Comparison of ENCODE assay signal across 11 cellular contexts in the genomic region with DNA sequence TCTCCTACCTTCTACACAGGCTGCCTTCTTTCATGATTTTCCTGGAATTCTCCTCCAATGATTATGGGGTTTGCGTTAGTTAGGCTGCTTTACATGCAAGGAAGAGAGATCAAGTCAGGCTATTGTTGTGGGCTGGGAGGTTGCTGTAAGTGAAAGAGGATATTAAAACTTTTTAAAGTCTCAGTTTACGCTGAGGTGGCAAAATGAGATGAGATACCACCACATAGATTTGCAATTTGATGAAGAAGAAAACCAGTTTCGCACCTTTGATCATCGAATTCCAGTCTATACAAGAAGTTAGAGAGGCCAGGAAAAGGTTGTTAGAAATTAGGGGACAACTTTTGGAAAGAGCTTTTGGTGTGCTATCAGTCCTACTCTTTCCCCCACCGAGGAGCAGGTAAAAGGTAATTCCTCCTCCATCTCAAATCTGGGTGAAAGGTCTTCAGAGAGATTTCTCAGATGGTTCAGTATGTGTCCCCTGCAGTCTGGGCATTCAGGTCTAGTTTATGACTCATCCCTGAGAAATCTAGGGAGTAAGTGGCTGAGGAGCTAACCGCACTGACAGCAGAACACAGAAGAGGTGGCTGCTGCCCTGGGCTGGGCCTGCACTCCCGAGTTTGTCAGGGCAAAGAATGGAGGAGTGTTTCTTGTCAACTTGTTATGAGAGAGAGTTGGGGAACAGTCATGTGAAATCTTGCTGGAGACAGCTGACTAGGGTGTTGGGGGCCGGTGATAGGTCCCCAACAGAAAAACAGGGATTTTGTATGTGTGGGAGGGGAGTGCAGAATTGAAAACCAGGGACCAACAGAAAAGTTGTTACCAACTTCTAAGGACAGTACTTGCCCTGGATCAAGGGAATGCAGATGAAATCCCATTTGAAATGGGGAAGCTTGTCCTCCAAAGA. TPM values are rescaled to one million over a fixed set of nuclear protein-coding genes. Genes with fewer than 3 reads are reported as not detected.
A peak's percentile ranks its signal among the peaks of the same experiment; 100 is the strongest.
DNase-seq lines count a peak whose midpoint lies in the region; ATAC-seq, FAIRE-seq and TF ChIP-seq lines count a peak whose summit lies in the region.
"Had no signal": no experiment of that assay in that cellular context is flagged by ENCODE, and none has a peak within 500 bp of the region (broad histone marks: within the 10 kb centered on the region; RNA-seq: fewer than 3 reads in every experiment).

No MANE protein-coding gene starts in this region.

- POLR2A ChIA-PET in activated CD4-positive, alpha-beta memory T cell treated with anti-CD3 and anti-CD28 coated beads for 36 hours (lab: Charles Lee) = no interaction called here

- no peaks in the 10 kb centered on the region for H3K36me3 ChIP-seq in bronchial epithelial cell (ENCODE audit: control insufficient read depth, insufficient read depth, low read length)
- H3K36me3 ChIP-seq in left lung = no peaks in the 10 kb centered on the region

- intact Hi-C loops in left lung (cut with DNase I) = no loop called here
- intact Hi-C loops in activated CD4-positive, alpha-beta memory T cell treated with anti-CD3 and anti-CD28 coated beads for 36 hours (cut with micrococcal nuclease) = no loop called here

- peak; percentile 84 for ATAC-seq in left lung
- ATAC-seq in activated naive CD8-positive, alpha-beta T cell treated with anti-CD3 and anti-CD28 coated beads, Interleukin-2, amount 50 U/mL, for 24 hours = no peak

- no peaks in the 10 kb centered on the region for H3K27me3 Mint-ChIP-seq in activated naive CD8-positive, alpha-beta T cell treated with anti-CD3 and anti-CD28 coated beads, Interleukin-2, amount 50 U/mL, for 24 hours
- H3K27me3 Mint-ChIP-seq in activated CD4-positive, alpha-beta memory T cell treated with anti-CD3 and anti-CD28 coated beads for 36 hours = no peaks in the 10 kb centered on the region
- H3K27me3 Mint-ChIP-seq: IgD-negative memory B cell had no signal

- no peaks in the 10 kb centered on the region for H3K9me3 ChIP-seq in left lung
- H3K9me3 ChIP-seq: testis had no signal

- no peaks in the 10 kb centered on the region for H3K9me3 Mint-ChIP-seq in activated naive CD8-positive, alpha-beta T cell treated with anti-CD3 and anti-CD28 coated beads, Interleukin-2, amount 50 U/mL, for 24 hours
- no peaks in the 10 kb centered on the region for H3K9me3 Mint-ChIP-seq in activated CD4-positive, alpha-beta memory T cell treated with anti-CD3 and anti-CD28 coated beads for 36 hours

- no peak overlapping the region for H3K4me3 Mint-ChIP-seq in activated naive CD8-positive, alpha-beta T cell treated with anti-CD3 and anti-CD28 coated beads, Interleukin-2, amount 50 U/mL, for 24 hours
- H3K4me3 Mint-ChIP-seq in activated CD4-positive, alpha-beta memory T cell treated with anti-CD3 and anti-CD28 coated beads for 36 hours = no peak overlapping the region

- H3K4me3 ChIP-seq in bronchial epithelial cell (ENCODE audit: low read depth, low read length) (no peak overlapping the region), left lung (no peak overlapping the region)
- H3K4me3 ChIP-seq: testis had no signal

- no peak overlapping the region for H3K27ac ChIP-seq in left lung

- no peaks in the 10 kb centered on the region for H3K4me1 Mint-ChIP-seq in activated naive CD8-positive, alpha-beta T cell treated with anti-CD3 and anti-CD28 coated beads, Interleukin-2, amount 50 U/mL, for 24 hours
- H3K4me1 Mint-ChIP-seq in activated CD4-positive, alpha-beta memory T cell treated with anti-CD3 and anti-CD28 coated beads for 36 hours (ENCODE audit: low read depth) = no peaks in the 10 kb centered on the region
- H3K4me1 Mint-ChIP-seq: IgD-negative memory B cell had no signal

- no peak for FAIRE-seq in bronchial epithelial cell (lab: Jason Lieb, UNC)
- FAIRE-seq: endometrium had no signal

- peak; percentile 4 for DNase-seq in COLO829 (ENCODE audit: low spot score)
- DNase-seq in LHCN-M2 (ENCODE audit: low read depth) = peak; percentile 77
- DNase-seq in bronchial epithelial cell (ENCODE audit: low read depth) = peak; percentile 86
- DNase-seq in left lung = no peak
- DNase-seq in activated naive CD8-positive, alpha-beta T cell treated with anti-CD3 and anti-CD28 coated beads, Interleukin-2, amount 50 U/mL, for 24 hours = no peak
- no peak for DNase-seq in activated CD4-positive, alpha-beta memory T cell treated with anti-CD3 and anti-CD28 coated beads for 36 hours
- no peak for DNase-seq in DMS79 treated with DMSO at 0.1 percent for 48 hours (lab: John Stamatoyannopoulos, UW)
- DNase-seq in NCI-H345 (lab: John Stamatoyannopoulos, UW) = no peak
- DNase-seq: testis had no signal

- no peak overlapping the region for H3K27ac Mint-ChIP-seq in activated naive CD8-positive, alpha-beta T cell treated with anti-CD3 and anti-CD28 coated beads, Interleukin-2, amount 50 U/mL, for 24 hours
- H3K27ac Mint-ChIP-seq in activated CD4-positive, alpha-beta memory T cell treated with anti-CD3 and anti-CD28 coated beads for 36 hours = no peak overlapping the region

- no peaks in the 10 kb centered on the region for H3K4me1 ChIP-seq in left lung

- no peaks in the 10 kb centered on the region for H3K36me3 Mint-ChIP-seq in activated naive CD8-positive, alpha-beta T cell treated with anti-CD3 and anti-CD28 coated beads, Interleukin-2, amount 50 U/mL, for 24 hours (ENCODE audit: low read depth)
- H3K36me3 Mint-ChIP-seq in activated CD4-positive, alpha-beta memory T cell treated with anti-CD3 and anti-CD28 coated beads for 36 hours = no peaks in the 10 kb centered on the region

- TF ChIP-seq CTCF in bronchial epithelial cell (IDR thresholded peaks at IDR 0.05; ENCODE audit: insufficient read depth, low read length, severe bottlenecking) (no peak), left lung (IDR thresholded peaks at IDR 0.05) (no peak)

- CTCF ChIA-PET in activated CD4-positive, alpha-beta memory T cell treated with anti-CD3 and anti-CD28 coated beads for 36 hours (lab: Charles Lee) = no interaction called here

- no peaks in the 10 kb centered on the region for H3K27me3 ChIP-seq in bronchial epithelial cell (ENCODE audit: control insufficient read depth, insufficient read depth, low read length)
- H3K27me3 ChIP-seq in left lung = no peaks in the 10 kb centered on the region
- H3K27me3 ChIP-seq: testis had no signal

RNA-seq across cellular contexts. Expression of gene CCDC83, which starts 34.7 kb away (rescaled TPM):
- total RNA-seq in LHCN-M2 (2014; rRNA removed) = 0.06 TPM in 1 of 2 replicates, not detected in the other
- not detected for polyA plus RNA-seq in LHCN-M2 (2012)
- total RNA-seq in bronchial epithelial cell = not detected in 2 replicates
- not detected for total RNA-seq in left lung
- not detected for total RNA-seq in activated CD4-positive, alpha-beta memory T cell treated with anti-CD3 and anti-CD28 coated beads for 36 hours

Comparison
In these comparisons a context has a peak if more than half of its experiments do, and no peak if none do; other contexts are left out.
1. DNase-seq: peak in COLO829 (single experiment), LHCN-M2 (single experiment) and bronchial epithelial cell (single experiment); none in left lung (0 of 2), activated naive CD8-positive, alpha-beta T cell treated with anti-CD3 and anti-CD28 coated beads, Interleukin-2, amount 50 U/mL, for 24 hours (single experiment), activated CD4-positive, alpha-beta memory T cell treated with anti-CD3 and anti-CD28 coated beads for 36 hours (single experiment), DMS79 treated with DMSO at 0.1 percent for 48 hours (single experiment) and NCI-H345 (single experiment).